In the genomic region with DNA sequence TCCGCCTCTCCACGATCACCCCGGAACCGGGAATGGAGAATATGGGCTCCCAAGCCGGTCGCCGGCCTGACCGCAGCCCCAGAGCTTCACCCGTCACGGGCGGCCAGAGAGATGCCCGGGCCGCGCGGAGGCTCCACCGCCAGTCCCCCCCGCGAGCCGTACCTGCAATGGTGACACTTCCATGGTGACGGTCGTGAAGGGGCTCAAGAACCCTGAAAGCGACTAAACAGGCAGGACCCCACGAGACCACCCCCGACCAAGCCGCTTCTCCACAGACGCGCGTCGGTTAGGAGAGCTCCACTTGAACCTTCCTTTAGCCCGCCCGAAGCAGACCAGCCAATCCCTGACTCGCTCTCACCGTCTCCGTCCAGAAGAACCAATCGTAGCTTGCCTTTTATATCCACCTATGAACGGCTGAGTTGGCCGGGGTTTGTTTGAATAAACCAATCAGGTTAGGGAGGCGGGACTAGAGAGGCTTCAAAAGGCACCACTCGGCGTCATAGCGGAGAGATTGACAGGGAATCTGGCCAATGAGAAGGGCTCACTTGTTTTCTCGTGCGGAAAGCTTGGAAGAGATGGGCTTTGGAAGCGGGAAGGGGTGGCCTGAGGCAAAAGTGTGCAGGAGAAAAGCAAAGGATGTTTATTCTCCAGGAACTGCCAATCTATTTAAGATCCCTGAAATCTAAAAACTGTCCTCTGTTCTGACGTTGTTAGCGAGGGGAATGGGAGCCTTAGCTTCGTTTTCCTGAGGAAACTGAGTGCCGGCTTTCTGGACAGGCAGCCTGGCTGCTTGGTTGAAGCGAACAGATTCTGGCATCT, we compare ENCODE assay signal across 1 cellular context.
TF ChIP-seq lines count a peak whose summit lies in the region.

A gene with protein sequence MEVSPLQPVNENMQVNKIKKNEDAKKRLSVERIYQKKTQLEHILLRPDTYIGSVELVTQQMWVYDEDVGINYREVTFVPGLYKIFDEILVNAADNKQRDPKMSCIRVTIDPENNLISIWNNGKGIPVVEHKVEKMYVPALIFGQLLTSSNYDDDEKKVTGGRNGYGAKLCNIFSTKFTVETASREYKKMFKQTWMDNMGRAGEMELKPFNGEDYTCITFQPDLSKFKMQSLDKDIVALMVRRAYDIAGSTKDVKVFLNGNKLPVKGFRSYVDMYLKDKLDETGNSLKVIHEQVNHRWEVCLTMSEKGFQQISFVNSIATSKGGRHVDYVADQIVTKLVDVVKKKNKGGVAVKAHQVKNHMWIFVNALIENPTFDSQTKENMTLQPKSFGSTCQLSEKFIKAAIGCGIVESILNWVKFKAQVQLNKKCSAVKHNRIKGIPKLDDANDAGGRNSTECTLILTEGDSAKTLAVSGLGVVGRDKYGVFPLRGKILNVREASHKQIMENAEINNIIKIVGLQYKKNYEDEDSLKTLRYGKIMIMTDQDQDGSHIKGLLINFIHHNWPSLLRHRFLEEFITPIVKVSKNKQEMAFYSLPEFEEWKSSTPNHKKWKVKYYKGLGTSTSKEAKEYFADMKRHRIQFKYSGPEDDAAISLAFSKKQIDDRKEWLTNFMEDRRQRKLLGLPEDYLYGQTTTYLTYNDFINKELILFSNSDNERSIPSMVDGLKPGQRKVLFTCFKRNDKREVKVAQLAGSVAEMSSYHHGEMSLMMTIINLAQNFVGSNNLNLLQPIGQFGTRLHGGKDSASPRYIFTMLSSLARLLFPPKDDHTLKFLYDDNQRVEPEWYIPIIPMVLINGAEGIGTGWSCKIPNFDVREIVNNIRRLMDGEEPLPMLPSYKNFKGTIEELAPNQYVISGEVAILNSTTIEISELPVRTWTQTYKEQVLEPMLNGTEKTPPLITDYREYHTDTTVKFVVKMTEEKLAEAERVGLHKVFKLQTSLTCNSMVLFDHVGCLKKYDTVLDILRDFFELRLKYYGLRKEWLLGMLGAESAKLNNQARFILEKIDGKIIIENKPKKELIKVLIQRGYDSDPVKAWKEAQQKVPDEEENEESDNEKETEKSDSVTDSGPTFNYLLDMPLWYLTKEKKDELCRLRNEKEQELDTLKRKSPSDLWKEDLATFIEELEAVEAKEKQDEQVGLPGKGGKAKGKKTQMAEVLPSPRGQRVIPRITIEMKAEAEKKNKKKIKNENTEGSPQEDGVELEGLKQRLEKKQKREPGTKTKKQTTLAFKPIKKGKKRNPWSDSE (N-terminal part only) (minus strand): TSS at position 288 of the 819 bp plus-strand sequence. CDS start 105 bp downstream, at position 183.

TF ChIP-seq in HepG2, 621 proteins besides CTCF, POLR2A, EP300 and RAD21 (continued from another document and continues in another):
- TF ChIP-seq, protein P1, sequence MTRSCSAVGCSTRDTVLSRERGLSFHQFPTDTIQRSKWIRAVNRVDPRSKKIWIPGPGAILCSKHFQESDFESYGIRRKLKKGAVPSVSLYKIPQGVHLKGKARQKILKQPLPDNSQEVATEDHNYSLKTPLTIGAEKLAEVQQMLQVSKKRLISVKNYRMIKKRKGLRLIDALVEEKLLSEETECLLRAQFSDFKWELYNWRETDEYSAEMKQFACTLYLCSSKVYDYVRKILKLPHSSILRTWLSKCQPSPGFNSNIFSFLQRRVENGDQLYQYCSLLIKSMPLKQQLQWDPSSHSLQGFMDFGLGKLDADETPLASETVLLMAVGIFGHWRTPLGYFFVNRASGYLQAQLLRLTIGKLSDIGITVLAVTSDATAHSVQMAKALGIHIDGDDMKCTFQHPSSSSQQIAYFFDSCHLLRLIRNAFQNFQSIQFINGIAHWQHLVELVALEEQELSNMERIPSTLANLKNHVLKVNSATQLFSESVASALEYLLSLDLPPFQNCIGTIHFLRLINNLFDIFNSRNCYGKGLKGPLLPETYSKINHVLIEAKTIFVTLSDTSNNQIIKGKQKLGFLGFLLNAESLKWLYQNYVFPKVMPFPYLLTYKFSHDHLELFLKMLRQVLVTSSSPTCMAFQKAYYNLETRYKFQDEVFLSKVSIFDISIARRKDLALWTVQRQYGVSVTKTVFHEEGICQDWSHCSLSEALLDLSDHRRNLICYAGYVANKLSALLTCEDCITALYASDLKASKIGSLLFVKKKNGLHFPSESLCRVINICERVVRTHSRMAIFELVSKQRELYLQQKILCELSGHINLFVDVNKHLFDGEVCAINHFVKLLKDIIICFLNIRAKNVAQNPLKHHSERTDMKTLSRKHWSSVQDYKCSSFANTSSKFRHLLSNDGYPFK (CRISPR knock-in tag; IDR thresholded peaks at IDR 0.05; ENCODE audit: borderline replicate concordance), result peak; percentile 69
- no peak for TF ChIP-seq KAT2B (IDR thresholded peaks at IDR 0.05; ENCODE audit: borderline replicate concordance, low read depth, low read length)
- no peak; the same call in 1 of the 2 replicates for TF ChIP-seq CHD4 (IDR thresholded peaks at IDR 0.05; ENCODE audit: borderline replicate concordance, low read length)
- TF ChIP-seq, protein P2, sequence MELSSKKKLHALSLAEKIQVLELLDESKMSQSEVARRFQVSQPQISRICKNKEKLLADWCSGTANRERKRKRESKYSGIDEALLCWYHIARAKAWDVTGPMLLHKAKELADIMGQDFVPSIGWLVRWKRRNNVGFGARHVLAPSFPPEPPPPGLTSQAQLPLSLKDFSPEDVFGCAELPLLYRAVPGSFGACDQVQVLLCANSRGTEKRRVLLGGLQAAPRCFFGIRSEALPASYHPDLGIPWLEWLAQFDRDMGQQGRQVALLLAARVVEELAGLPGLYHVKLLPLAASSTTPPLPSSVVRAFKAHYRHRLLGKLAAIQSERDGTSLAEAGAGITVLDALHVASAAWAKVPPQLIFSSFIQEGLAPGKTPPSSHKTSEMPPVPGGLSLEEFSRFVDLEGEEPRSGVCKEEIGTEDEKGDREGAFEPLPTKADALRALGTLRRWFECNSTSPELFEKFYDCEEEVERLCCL (CRISPR knock-in tag; IDR thresholded peaks at IDR 0.05; ENCODE audit: borderline replicate concordance), result no peak
- peak; percentile 91; the same call in 1 of the 2 replicates for TF ChIP-seq ZNF296 (CRISPR knock-in tag; conservative IDR thresholded peaks at IDR 0.05)
- no peak for TF ChIP-seq FOSL1 (CRISPR knock-in tag; IDR thresholded peaks at IDR 0.05; ENCODE audit: borderline replicate concordance)
- TF ChIP-seq RFX1 (IDR thresholded peaks at IDR 0.05), result no peak
- no peak for TF ChIP-seq GZF1 (CRISPR knock-in tag; IDR thresholded peaks at IDR 0.05)
- TF ChIP-seq PLRG1 (conservative IDR thresholded peaks at IDR 0.05), result no peak
- TF ChIP-seq ETV6 (CRISPR knock-in tag; conservative IDR thresholded peaks at IDR 0.05), result peak; percentile 55; the same call in 1 of the 2 replicates
- TF ChIP-seq TBX2 (CRISPR knock-in tag; IDR thresholded peaks at IDR 0.05; ENCODE audit: borderline replicate concordance), result peak; percentile 70
- no peak; the same call in 1 of the 2 replicates for TF ChIP-seq ZNF431 (CRISPR knock-in tag; IDR thresholded peaks at IDR 0.05; ENCODE audit: borderline replicate concordance, low read depth)
- peak; percentile 82; the same call in 1 of the 2 replicates for TF ChIP-seq HOXA9 (CRISPR knock-in tag; IDR thresholded peaks at IDR 0.05; ENCODE audit: borderline replicate concordance)
- no peak for TF ChIP-seq ZNF333 (CRISPR knock-in tag; IDR thresholded peaks at IDR 0.05; ENCODE audit: borderline replicate concordance)
- TF ChIP-seq, protein P3, sequence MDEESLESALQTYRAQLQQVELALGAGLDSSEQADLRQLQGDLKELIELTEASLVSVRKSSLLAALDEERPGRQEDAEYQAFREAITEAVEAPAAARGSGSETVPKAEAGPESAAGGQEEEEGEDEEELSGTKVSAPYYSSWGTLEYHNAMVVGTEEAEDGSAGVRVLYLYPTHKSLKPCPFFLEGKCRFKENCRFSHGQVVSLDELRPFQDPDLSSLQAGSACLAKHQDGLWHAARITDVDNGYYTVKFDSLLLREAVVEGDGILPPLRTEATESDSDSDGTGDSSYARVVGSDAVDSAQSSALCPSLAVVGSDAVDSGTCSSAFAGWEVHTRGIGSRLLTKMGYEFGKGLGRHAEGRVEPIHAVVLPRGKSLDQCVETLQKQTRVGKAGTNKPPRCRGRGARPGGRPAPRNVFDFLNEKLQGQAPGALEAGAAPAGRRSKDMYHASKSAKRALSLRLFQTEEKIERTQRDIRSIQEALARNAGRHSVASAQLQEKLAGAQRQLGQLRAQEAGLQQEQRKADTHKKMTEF (CRISPR knock-in tag; IDR thresholded peaks at IDR 0.05), result 0 out of 2 replicates have a peak, but pooled peaks have one; percentile 51
- TF ChIP-seq, protein P4, sequence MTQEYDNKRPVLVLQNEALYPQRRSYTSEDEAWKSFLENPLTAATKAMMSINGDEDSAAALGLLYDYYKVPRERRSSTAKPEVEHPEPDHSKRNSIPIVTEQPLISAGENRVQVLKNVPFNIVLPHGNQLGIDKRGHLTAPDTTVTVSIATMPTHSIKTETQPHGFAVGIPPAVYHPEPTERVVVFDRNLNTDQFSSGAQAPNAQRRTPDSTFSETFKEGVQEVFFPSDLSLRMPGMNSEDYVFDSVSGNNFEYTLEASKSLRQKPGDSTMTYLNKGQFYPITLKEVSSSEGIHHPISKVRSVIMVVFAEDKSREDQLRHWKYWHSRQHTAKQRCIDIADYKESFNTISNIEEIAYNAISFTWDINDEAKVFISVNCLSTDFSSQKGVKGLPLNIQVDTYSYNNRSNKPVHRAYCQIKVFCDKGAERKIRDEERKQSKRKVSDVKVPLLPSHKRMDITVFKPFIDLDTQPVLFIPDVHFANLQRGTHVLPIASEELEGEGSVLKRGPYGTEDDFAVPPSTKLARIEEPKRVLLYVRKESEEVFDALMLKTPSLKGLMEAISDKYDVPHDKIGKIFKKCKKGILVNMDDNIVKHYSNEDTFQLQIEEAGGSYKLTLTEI (CRISPR knock-in tag; conservative IDR thresholded peaks at IDR 0.05), result 0 out of 2 replicates have a peak, but pooled peaks have one; percentile 16
- TF ChIP-seq, protein P5, sequence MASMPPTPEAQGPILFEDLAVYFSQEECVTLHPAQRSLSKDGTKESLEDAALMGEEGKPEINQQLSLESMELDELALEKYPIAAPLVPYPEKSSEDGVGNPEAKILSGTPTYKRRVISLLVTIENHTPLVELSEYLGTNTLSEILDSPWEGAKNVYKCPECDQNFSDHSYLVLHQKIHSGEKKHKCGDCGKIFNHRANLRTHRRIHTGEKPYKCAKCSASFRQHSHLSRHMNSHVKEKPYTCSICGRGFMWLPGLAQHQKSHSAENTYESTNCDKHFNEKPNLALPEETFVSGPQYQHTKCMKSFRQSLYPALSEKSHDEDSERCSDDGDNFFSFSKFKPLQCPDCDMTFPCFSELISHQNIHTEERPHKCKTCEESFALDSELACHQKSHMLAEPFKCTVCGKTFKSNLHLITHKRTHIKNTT (CRISPR knock-in tag; IDR thresholded peaks at IDR 0.05), result no peak
- TF ChIP-seq NFATC3 (CRISPR knock-in tag; IDR thresholded peaks at IDR 0.05), result no peak
- TF ChIP-seq TCF7 (IDR thresholded peaks at IDR 0.05; ENCODE audit: low read depth), result no peak
- TF ChIP-seq, protein P6, sequence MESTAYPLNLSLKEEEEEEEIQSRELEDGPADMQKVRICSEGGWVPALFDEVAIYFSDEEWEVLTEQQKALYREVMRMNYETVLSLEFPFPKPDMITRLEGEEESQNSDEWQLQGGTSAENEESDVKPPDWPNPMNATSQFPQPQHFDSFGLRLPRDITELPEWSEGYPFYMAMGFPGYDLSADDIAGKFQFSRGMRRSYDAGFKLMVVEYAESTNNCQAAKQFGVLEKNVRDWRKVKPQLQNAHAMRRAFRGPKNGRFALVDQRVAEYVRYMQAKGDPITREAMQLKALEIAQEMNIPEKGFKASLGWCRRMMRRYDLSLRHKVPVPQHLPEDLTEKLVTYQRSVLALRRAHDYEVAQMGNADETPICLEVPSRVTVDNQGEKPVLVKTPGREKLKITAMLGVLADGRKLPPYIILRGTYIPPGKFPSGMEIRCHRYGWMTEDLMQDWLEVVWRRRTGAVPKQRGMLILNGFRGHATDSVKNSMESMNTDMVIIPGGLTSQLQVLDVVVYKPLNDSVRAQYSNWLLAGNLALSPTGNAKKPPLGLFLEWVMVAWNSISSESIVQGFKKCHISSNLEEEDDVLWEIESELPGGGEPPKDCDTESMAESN (CRISPR knock-in tag; conservative IDR thresholded peaks at IDR 0.05), result peak; percentile 70
- TF ChIP-seq, protein P7, sequence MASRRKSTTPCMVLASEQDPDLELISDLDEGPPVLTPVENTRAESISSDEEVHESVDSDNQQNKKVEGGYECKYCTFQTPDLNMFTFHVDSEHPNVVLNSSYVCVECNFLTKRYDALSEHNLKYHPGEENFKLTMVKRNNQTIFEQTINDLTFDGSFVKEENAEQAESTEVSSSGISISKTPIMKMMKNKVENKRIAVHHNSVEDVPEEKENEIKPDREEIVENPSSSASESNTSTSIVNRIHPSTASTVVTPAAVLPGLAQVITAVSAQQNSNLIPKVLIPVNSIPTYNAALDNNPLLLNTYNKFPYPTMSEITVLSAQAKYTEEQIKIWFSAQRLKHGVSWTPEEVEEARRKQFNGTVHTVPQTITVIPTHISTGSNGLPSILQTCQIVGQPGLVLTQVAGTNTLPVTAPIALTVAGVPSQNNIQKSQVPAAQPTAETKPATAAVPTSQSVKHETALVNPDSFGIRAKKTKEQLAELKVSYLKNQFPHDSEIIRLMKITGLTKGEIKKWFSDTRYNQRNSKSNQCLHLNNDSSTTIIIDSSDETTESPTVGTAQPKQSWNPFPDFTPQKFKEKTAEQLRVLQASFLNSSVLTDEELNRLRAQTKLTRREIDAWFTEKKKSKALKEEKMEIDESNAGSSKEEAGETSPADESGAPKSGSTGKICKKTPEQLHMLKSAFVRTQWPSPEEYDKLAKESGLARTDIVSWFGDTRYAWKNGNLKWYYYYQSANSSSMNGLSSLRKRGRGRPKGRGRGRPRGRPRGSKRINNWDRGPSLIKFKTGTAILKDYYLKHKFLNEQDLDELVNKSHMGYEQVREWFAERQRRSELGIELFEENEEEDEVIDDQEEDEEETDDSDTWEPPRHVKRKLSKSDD (CRISPR knock-in tag; IDR thresholded peaks at IDR 0.05; ENCODE audit: low read depth), result peak; percentile 75
- TF ChIP-seq NBN (conservative IDR thresholded peaks at IDR 0.05), result no peak
- TF ChIP-seq NFIB (CRISPR knock-in tag; IDR thresholded peaks at IDR 0.05; ENCODE audit: borderline replicate concordance), result no peak
- peak; percentile 57; the same call in 1 of the 2 replicates for TF ChIP-seq NFKB2 (CRISPR knock-in tag; IDR thresholded peaks at IDR 0.05; ENCODE audit: borderline replicate concordance)
- TF ChIP-seq, protein P8, sequence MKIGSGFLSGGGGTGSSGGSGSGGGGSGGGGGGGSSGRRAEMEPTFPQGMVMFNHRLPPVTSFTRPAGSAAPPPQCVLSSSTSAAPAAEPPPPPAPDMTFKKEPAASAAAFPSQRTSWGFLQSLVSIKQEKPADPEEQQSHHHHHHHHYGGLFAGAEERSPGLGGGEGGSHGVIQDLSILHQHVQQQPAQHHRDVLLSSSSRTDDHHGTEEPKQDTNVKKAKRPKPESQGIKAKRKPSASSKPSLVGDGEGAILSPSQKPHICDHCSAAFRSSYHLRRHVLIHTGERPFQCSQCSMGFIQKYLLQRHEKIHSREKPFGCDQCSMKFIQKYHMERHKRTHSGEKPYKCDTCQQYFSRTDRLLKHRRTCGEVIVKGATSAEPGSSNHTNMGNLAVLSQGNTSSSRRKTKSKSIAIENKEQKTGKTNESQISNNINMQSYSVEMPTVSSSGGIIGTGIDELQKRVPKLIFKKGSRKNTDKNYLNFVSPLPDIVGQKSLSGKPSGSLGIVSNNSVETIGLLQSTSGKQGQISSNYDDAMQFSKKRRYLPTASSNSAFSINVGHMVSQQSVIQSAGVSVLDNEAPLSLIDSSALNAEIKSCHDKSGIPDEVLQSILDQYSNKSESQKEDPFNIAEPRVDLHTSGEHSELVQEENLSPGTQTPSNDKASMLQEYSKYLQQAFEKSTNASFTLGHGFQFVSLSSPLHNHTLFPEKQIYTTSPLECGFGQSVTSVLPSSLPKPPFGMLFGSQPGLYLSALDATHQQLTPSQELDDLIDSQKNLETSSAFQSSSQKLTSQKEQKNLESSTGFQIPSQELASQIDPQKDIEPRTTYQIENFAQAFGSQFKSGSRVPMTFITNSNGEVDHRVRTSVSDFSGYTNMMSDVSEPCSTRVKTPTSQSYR (CRISPR knock-in tag; IDR thresholded peaks at IDR 0.05; ENCODE audit: borderline replicate concordance), result no peak
- no peak for TF ChIP-seq ATRX (CRISPR knock-in tag; IDR thresholded peaks at IDR 0.05; ENCODE audit: borderline replicate concordance)
- TF ChIP-seq ZNF44 (CRISPR knock-in tag; IDR thresholded peaks at IDR 0.05), result peak; percentile 73
- TF ChIP-seq U2AF2 (IDR thresholded peaks at IDR 0.05; ENCODE audit: low read depth, low read length), result no peak
